ENCODE assay signal across 1 cellular context in genomic region chr4:77734928-77735327, GRCh38.
A peak's percentile ranks its signal among the peaks of the same experiment; 100 is the strongest.
TF ChIP-seq lines count a peak whose summit lies in the region.

No MANE protein-coding gene starts in this region.

TF ChIP-seq in K562, 482 proteins besides CTCF, POLR2A, EP300 and RAD21 (continued from another document and continues in another):
- TF ChIP-seq ZBTB33 (CRISPR knock-in tag; IDR thresholded peaks at IDR 0.05) (no peak), ZFP91 (CRISPR knock-in tag; IDR thresholded peaks at IDR 0.05) (no peak), STAT5A (IDR thresholded peaks at IDR 0.05; ENCODE audit: borderline replicate concordance, low read length) (0 out of 2 replicates have a peak, but pooled peaks have one; percentile 5), KDM4B (IDR thresholded peaks at IDR 0.05; ENCODE audit: borderline replicate concordance in 2 of 2, low read depth in 1 of 2) (no peak), ZFPM2 (CRISPR knock-in tag; IDR thresholded peaks at IDR 0.05) (no peak), ZNF57 (CRISPR knock-in tag; IDR thresholded peaks at IDR 0.05) (no peak), REST (CRISPR knock-in tag; IDR thresholded peaks at IDR 0.05; ENCODE audit: low read depth) (no peak), SUPT5H (IDR thresholded peaks at IDR 0.05) (no peak), NFRKB (IDR thresholded peaks at IDR 0.05; ENCODE audit: low read depth) (no peak), PML (IDR thresholded peaks at IDR 0.05; ENCODE audit: low read length) (no peak), ETV5 (CRISPR knock-in tag; IDR thresholded peaks at IDR 0.05; ENCODE audit: low read depth) (no peak), KDM2B (CRISPR knock-in tag; IDR thresholded peaks at IDR 0.05) (no peak), BRF2 (IDR thresholded peaks at IDR 0.05; ENCODE audit: borderline replicate concordance, insufficient read depth, insufficient read length) (no peak), ZNF324 (CRISPR knock-in tag; IDR thresholded peaks at IDR 0.05) (no peak), ARID3B (CRISPR knock-in tag; IDR thresholded peaks at IDR 0.05; ENCODE audit: borderline replicate concordance) (no peak), HDAC1 (IDR thresholded peaks at IDR 0.05) (peak in 1 of 2 experiments; percentile 56; a peak in 2 of 4 replicates), CTBP1 (IDR thresholded peaks at IDR 0.05; ENCODE audit: borderline replicate concordance) (peak; percentile 74), IRF2 (CRISPR knock-in tag; IDR thresholded peaks at IDR 0.05) (peak; percentile 95), DEAF1 (CRISPR knock-in tag; IDR thresholded peaks at IDR 0.05) (0 out of 2 replicates have a peak, but pooled peaks have one; percentile 7), ZSCAN29 (IDR thresholded peaks at IDR 0.05) (no peak), SOX6 (IDR thresholded peaks at IDR 0.05) (peak; percentile 35; the same call in 1 of the 2 replicates), MTF1 (CRISPR knock-in tag; IDR thresholded peaks at IDR 0.05; ENCODE audit: borderline replicate concordance) (no peak), ZKSCAN8 (CRISPR knock-in tag; IDR thresholded peaks at IDR 0.05) (no peak), ESRRB (CRISPR knock-in tag; IDR thresholded peaks at IDR 0.05; ENCODE audit: borderline replicate concordance) (no peak), KLF13 (tag; IDR thresholded peaks at IDR 0.05; ENCODE audit: borderline replicate concordance, low read depth) (no peak), HBP1 (CRISPR knock-in tag; IDR thresholded peaks at IDR 0.05) (no peak), ZNF445 (CRISPR knock-in tag; IDR thresholded peaks at IDR 0.05; ENCODE audit: low read depth) (no peak), ELF1 (tag; IDR thresholded peaks at IDR 0.05) (no peak), CEBPG (CRISPR knock-in tag; IDR thresholded peaks at IDR 0.05) (no peak), CEBPG (tag; conservative IDR thresholded peaks at IDR 0.05 in 1 of 2, IDR thresholded peaks at IDR 0.05 in 1 of 2) (peak; percentile 19 to 84; a peak in 2 of 4 replicates), ZNF431 (CRISPR knock-in tag; IDR thresholded peaks at IDR 0.05) (no peak), MLLT1 (IDR thresholded peaks at IDR 0.05) (0 out of 4 replicates have a peak, but pooled peaks of 1 of the 2 experiments have one; percentile 62), SAFB (IDR thresholded peaks at IDR 0.05; ENCODE audit: borderline replicate concordance, low read depth, low read length) (no peak), ZNF76 (CRISPR knock-in tag; IDR thresholded peaks at IDR 0.05; ENCODE audit: borderline replicate concordance) (no peak), COPS2 (conservative IDR thresholded peaks at IDR 0.05) (no peak), MAX (CRISPR knock-in tag; IDR thresholded peaks at IDR 0.05) (no peak), HINFP (tag; conservative IDR thresholded peaks at IDR 0.05; ENCODE audit: low read depth) (no peak), ZSCAN32 (CRISPR knock-in tag; IDR thresholded peaks at IDR 0.05) (no peak), MED1 (CRISPR knock-in tag; IDR thresholded peaks at IDR 0.05; ENCODE audit: borderline replicate concordance) (no peak), BCL6 (CRISPR knock-in tag; IDR thresholded peaks at IDR 0.05) (no peak), ZNF583 (CRISPR knock-in tag; IDR thresholded peaks at IDR 0.05) (no peak), SNRNP70 (optimal IDR thresholded peaks at IDR 0.05; ENCODE audit: low read depth, low read length) (no peak), SRSF9 (IDR thresholded peaks at IDR 0.05; ENCODE audit: borderline replicate concordance, low read depth, low read length) (no peak), ZBTB7A (IDR thresholded peaks at IDR 0.05; ENCODE audit: borderline replicate concordance, control insufficient read depth, low read depth, low read length) (no peak), CEBPB (tag; IDR thresholded peaks at IDR 0.05) (peak; percentile 76), KAT8 (IDR thresholded peaks at IDR 0.05; ENCODE audit: low read depth) (no peak), HEY1 (CRISPR knock-in tag; IDR thresholded peaks at IDR 0.05; ENCODE audit: borderline replicate concordance) (no peak), ZNF778 (CRISPR knock-in tag; IDR thresholded peaks at IDR 0.05) (no peak), BRCA1 (IDR thresholded peaks at IDR 0.05) (no peak), BRCA1 (CRISPR knock-in tag; IDR thresholded peaks at IDR 0.05) (no peak), ZNF277 (CRISPR knock-in tag; IDR thresholded peaks at IDR 0.05; ENCODE audit: borderline replicate concordance) (no peak)
